In genomic region chr19:39539519-39540332, GRCh38 we compare ENCODE assay signal across 8 cellular contexts. TPM values are rescaled to one million over a fixed set of nuclear protein-coding genes. Genes with fewer than 3 reads are reported as not detected.
DNase-seq lines count a peak whose midpoint lies in the region; FAIRE-seq and TF ChIP-seq lines count a peak whose summit lies in the region.

Gene EID2 (minus strand): TSS chr19:39540161. CDS start chr19:39540079, 82 bp downstream.

- TF ChIP-seq POLR2A in H54 (IDR thresholded peaks at IDR 0.05; ENCODE audit: low read depth, low read length) (peak; percentile 94), Raji (IDR thresholded peaks at IDR 0.05; ENCODE audit: insufficient read depth, low read depth, low read length) (peak; percentile 92)

- DNase-seq in ELF-1 (ENCODE audit: low read depth, low spot score): peak; percentile 95
- peak; percentile 98 for DNase-seq in H54 (ENCODE audit: insufficient read length, low spot score)
- DNase-seq in activated effector memory CD4-positive, alpha-beta T cell treated with Interleukin-2 at 50 U/mL for 16 hours: peak; percentile 85
- peak; percentile 95 for DNase-seq in fibroblast of the aortic adventitia (ENCODE audit: low read depth)

- no peaks in the 10 kb centered on the region for H3K36me3 ChIP-seq in Loucy (ENCODE audit: insufficient read depth, low read length)

- TF ChIP-seq CTCF in Loucy (conservative IDR thresholded peaks at IDR 0.05; ENCODE audit: low read length) (peak; percentile 73; the same call in 1 of the 2 replicates), fibroblast of the aortic adventitia (IDR thresholded peaks at IDR 0.05; ENCODE audit: insufficient read depth, low read length) (peak; percentile 83), nephron (IDR thresholded peaks at IDR 0.05; ENCODE audit: unreplicated experiment in 3 of 3) (peak; percentile 81 to 89 (median 87))

- H3K4me3 ChIP-seq in Loucy (ENCODE audit: low read length, poor library complexity, severe bottlenecking) (peak within 1 kb of the TSS; percentile 83), fibroblast of the aortic adventitia (ENCODE audit: low read depth, low read length) (peak within 1 kb of the TSS; percentile 94)

- peak within 1 kb of the TSS; percentile 97 for H2AFZ ChIP-seq in Loucy (ENCODE audit: low read length)

- H3K9ac ChIP-seq in Loucy (ENCODE audit: low read depth, low read length, poor library complexity, severe bottlenecking): peak within 1 kb of the TSS; percentile 80

- H3F3A ChIP-seq in Loucy (ENCODE audit: low read depth): no peaks in the 10 kb centered on the region

- peak within 1 kb of the TSS; percentile 79 to 98 (median 97) for H3K27ac Mint-ChIP-seq in nephron
- H3K27ac Mint-ChIP-seq in stimulated activated naive CD8-positive, alpha-beta T cell treated with anti-CD3 and anti-CD28 coated beads, Interleukin-15, Interleukin-2, amounts not matched to agents 100 ng/mL and 50 ng/mL, for 24 hours: peak within 1 kb of the TSS; percentile 92

- FAIRE-seq in H54 (lab: Jason Lieb, UNC): peak; percentile 86

- no peaks in the 10 kb centered on the region for H3K9me3 ChIP-seq in Loucy (ENCODE audit: insufficient read depth, low read depth, low read length)

- H3K4me1 Mint-ChIP-seq in nephron: peaks cover 22% of the 10 kb centered on the region
- peaks cover 58% of the 10 kb centered on the region for H3K4me1 Mint-ChIP-seq in stimulated activated naive CD8-positive, alpha-beta T cell treated with anti-CD3 and anti-CD28 coated beads, Interleukin-15, Interleukin-2, amounts not matched to agents 100 ng/mL and 50 ng/mL, for 24 hours (ENCODE audit: low read depth)

- peaks cover 14% of the 10 kb centered on the region for H3K4me1 ChIP-seq in Loucy (ENCODE audit: insufficient read depth, low read length, poor library complexity, severe bottlenecking)

- peaks cover 7% of the 10 kb centered on the region for H3K36me3 Mint-ChIP-seq in nephron (ENCODE audit: low read depth)
- H3K36me3 Mint-ChIP-seq in stimulated activated naive CD8-positive, alpha-beta T cell treated with anti-CD3 and anti-CD28 coated beads, Interleukin-15, Interleukin-2, amounts not matched to agents 100 ng/mL and 50 ng/mL, for 24 hours (ENCODE audit: low read depth): peaks cover 6% of the 10 kb centered on the region

- H4K20me1 ChIP-seq in Loucy (ENCODE audit: insufficient read depth, low read length, poor library complexity, severe bottlenecking): peaks cover 10% of the 10 kb centered on the region

- peak within 1 kb of the TSS; percentile 99 to 100 (median 99) for H3K4me3 Mint-ChIP-seq in nephron
- peak within 1 kb of the TSS; percentile 86 for H3K4me3 Mint-ChIP-seq in stimulated activated naive CD8-positive, alpha-beta T cell treated with anti-CD3 and anti-CD28 coated beads, Interleukin-15, Interleukin-2, amounts not matched to agents 100 ng/mL and 50 ng/mL, for 24 hours

- peaks cover 24% of the 10 kb centered on the region for H3K79me2 ChIP-seq in Loucy (ENCODE audit: insufficient read depth, low read length)

- H3K27me3 ChIP-seq in Loucy (ENCODE audit: insufficient read depth, low read length, poor library complexity, severe bottlenecking): no peaks in the 10 kb centered on the region

- H3K9me2 ChIP-seq in Loucy (replicated peaks; ENCODE audit: low read depth, low read length): no peaks in the 10 kb centered on the region

- H3K9me3 Mint-ChIP-seq in nephron: no peaks in the 10 kb centered on the region
- H3K9me3 Mint-ChIP-seq in stimulated activated naive CD8-positive, alpha-beta T cell treated with anti-CD3 and anti-CD28 coated beads, Interleukin-15, Interleukin-2, amounts not matched to agents 100 ng/mL and 50 ng/mL, for 24 hours: no peaks in the 10 kb centered on the region

- H3K27me3 Mint-ChIP-seq in nephron (ENCODE audit: low read depth): peaks cover 5% of the 10 kb centered on the region
- H3K27me3 Mint-ChIP-seq in stimulated activated naive CD8-positive, alpha-beta T cell treated with anti-CD3 and anti-CD28 coated beads, Interleukin-15, Interleukin-2, amounts not matched to agents 100 ng/mL and 50 ng/mL, for 24 hours: no peaks in the 10 kb centered on the region

- peak within 1 kb of the TSS; percentile 77 for H3K4me2 ChIP-seq in Loucy (ENCODE audit: low read depth, low read length, poor library complexity, severe bottlenecking)

RNA-seq across cellular contexts. Expression of gene EID2, which starts in this region (rescaled TPM):
- 3.9 and 5.7 TPM in 2 replicates for total RNA-seq in fibroblast of the aortic adventitia (ENCODE audit: low replicate concordance)

Comparison
In these comparisons a context has a peak if more than half of its experiments do, and no peak if none do; other contexts are left out.
1. Peak in every context shown above with its lines: DNase-seq and H3K4me3 ChIP-seq.